13 cellular contexts compared by ENCODE assay signal in genomic region chr1:98086796-98087195, GRCh38.
A peak's percentile ranks its signal among the peaks of the same experiment; 100 is the strongest.
DNase-seq lines count a peak whose midpoint lies in the region; ATAC-seq and TF ChIP-seq lines count a peak whose summit lies in the region.
"Had no signal": no experiment of that assay in that cellular context is flagged by ENCODE, and none has a peak within 500 bp of the region (broad histone marks: within the 10 kb centered on the region; RNA-seq: fewer than 3 reads in every experiment).

No MANE protein-coding gene starts in this region.

- no peaks in the 10 kb centered on the region for H3K4me1 ChIP-seq in ascending aorta
- H3K4me1 ChIP-seq: adrenal gland had no signal

- H3K27me3 ChIP-seq in ascending aorta: no peaks in the 10 kb centered on the region
- H3K27me3 ChIP-seq: adrenal gland had no signal

- H3K4me3 ChIP-seq in fibroblast of pulmonary artery (replicated peaks; ENCODE audit: low read depth, low read length) (no peak overlapping the region), ascending aorta (no peak overlapping the region)
- H3K4me3 ChIP-seq: adrenal gland had no signal

- no peak for ATAC-seq in GM18873 (IDR thresholded peaks at IDR 0.05; ENCODE audit: low FRiP score, unreplicated experiment)
- no peak for ATAC-seq in GM21423 (IDR thresholded peaks at IDR 0.05; ENCODE audit: unreplicated experiment)
- ATAC-seq: activated CD4-positive, CD25-positive, alpha-beta regulatory T cell treated with anti-CD3 and anti-CD28 coated beads, Interleukin-2, amount 50 U/mL, for 24 hours had no signal

- no peak for TF ChIP-seq CTCF in RWPE1 (conservative IDR thresholded peaks at IDR 0.05; ENCODE audit: low read depth)
- no peak for TF ChIP-seq CTCF in fibroblast of pulmonary artery (IDR thresholded peaks at IDR 0.05; ENCODE audit: low read length, missing control alignments)
- no peak for TF ChIP-seq CTCF in ascending aorta (IDR thresholded peaks at IDR 0.05)

- intact Hi-C loops in ascending aorta (cut with DNase I): no loop called here

- no peaks in the 10 kb centered on the region for H3K9me3 ChIP-seq in ascending aorta
- H3K9me3 ChIP-seq: adrenal gland had no signal

- CTCF ChIA-PET in RWPE1 (lab: Yijun Ruan, JAX): interaction anchor here (0.6 kb wide), 2 partner anchors 17 to 897 kb away, joined by 3 to 5 read pairs; no protein-coding TSS in a partner anchor

- H3K27ac ChIP-seq in RWPE1 (no peak overlapping the region), ascending aorta (no peak overlapping the region)
- H3K27ac ChIP-seq: adrenal gland, HL-60 had no signal

- POLR2A ChIA-PET in RWPE1 (lab: Yijun Ruan, JAX; ENCODE audit: low non-redundant PET): no interaction called here

- DNase-seq in GM04503 (ENCODE audit: low read depth) (peak; percentile 97), RWPE1 (ENCODE audit: low spot score) (peak; percentile 85), fibroblast of pulmonary artery (ENCODE audit: low read depth) (peak; percentile 98), pulmonary artery endothelial cell (ENCODE audit: low read depth, low spot score) (peak; percentile 96), ascending aorta (ENCODE audit: low spot score in 2 of 2) (no peak), NCI-H510A (lab: John Stamatoyannopoulos, UW) (no peak)
- DNase-seq: adrenal gland; NCI-H748 treated with DMSO at 0.1 percent for 48 hours; stimulated activated CD4-positive, alpha-beta T cell treated with anti-CD3 and anti-CD28 coated beads, Interleukin-15, amount 100 ng/mL, for 24 hours had no signal

- H3K36me3 ChIP-seq in ascending aorta: no peaks in the 10 kb centered on the region
- H3K36me3 ChIP-seq: adrenal gland had no signal

Comparison
In these comparisons a context has a peak if more than half of its experiments do, and no peak if none do; other contexts are left out.
1. DNase-seq: peak in GM04503 (single experiment), RWPE1 (single experiment), fibroblast of pulmonary artery (single experiment) and pulmonary artery endothelial cell (single experiment); none in ascending aorta (0 of 2) and NCI-H510A (single experiment).